ENCODE assay signal across 8 cellular contexts in the genomic region with DNA sequence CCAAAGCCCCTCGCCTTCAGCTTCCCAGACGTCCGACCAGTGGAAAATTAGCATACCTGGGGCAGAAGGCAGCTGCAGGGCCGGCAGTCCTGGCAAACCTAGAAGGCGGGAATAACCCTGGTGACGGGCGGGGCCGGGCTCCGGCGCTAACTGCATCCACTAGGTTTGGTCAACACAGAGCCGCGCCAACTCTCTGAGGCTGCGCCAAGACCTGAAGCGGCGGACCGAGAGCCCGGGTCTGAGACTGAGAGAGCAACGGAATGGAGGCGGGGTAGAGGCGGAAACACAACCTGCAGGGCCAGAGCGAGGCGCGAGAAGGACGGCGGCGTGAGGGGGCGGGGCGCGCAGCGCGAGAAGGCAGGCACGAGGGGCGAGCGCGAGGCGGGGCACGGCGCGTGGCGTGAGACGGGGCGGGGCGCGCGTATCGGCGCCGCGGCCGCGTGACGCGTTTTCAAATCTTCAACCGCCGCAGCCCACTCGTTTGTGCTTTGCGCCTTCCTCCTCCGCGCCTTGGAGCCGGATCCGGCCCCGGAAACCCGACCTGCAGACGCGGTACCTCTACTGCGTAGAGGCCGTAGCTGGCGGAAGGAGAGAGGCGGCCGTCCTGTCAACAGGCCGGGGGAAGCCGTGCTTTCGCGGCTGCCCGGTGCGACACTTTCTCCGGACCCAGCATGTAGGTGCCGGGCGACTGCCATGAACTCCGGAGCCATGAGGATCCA. TPM values are rescaled to one million over a fixed set of nuclear protein-coding genes. Genes with fewer than 3 reads are reported as not detected.
DNase-seq lines count a peak whose midpoint lies in the region; ATAC-seq and TF ChIP-seq lines count a peak whose summit lies in the region.

A gene with protein sequence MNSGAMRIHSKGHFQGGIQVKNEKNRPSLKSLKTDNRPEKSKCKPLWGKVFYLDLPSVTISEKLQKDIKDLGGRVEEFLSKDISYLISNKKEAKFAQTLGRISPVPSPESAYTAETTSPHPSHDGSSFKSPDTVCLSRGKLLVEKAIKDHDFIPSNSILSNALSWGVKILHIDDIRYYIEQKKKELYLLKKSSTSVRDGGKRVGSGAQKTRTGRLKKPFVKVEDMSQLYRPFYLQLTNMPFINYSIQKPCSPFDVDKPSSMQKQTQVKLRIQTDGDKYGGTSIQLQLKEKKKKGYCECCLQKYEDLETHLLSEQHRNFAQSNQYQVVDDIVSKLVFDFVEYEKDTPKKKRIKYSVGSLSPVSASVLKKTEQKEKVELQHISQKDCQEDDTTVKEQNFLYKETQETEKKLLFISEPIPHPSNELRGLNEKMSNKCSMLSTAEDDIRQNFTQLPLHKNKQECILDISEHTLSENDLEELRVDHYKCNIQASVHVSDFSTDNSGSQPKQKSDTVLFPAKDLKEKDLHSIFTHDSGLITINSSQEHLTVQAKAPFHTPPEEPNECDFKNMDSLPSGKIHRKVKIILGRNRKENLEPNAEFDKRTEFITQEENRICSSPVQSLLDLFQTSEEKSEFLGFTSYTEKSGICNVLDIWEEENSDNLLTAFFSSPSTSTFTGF (plus strand): TSS at position 454 of the 719 bp plus-strand sequence. CDS start 240 bp downstream, at position 694.
A gene with protein sequence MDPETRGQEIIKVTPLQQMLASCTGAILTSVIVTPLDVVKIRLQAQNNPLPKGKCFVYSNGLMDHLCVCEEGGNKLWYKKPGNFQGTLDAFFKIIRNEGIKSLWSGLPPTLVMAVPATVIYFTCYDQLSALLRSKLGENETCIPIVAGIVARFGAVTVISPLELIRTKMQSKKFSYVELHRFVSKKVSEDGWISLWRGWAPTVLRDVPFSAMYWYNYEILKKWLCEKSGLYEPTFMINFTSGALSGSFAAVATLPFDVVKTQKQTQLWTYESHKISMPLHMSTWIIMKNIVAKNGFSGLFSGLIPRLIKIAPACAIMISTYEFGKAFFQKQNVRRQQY (minus strand): TSS at position 321 of the 719 bp plus-strand sequence. CDS start 17,633 bp downstream, outside the sequence.

- H3K27ac ChIP-seq in adrenal gland (peak within 1 kb of the TSS; percentile 87 to 98 (median 95)), heart left ventricle (peak within 1 kb of the TSS; percentile 60 to 94 (median 91)), transverse colon (peak within 1 kb of the TSS; percentile 97 to 98 (median 98))

- in situ Hi-C loops in GM13977 (cut with MboI; ENCODE audit: low pct_unique_long_range_greater_than_20kb, low sequenced_read_pairs, unreplicated experiment): loop anchor here (25.0 kb wide), 1 partner anchor 236 kb away; no protein-coding TSS in a partner anchor
- in situ Hi-C loops in transverse colon (cut with MboI; ENCODE audit: low pct_ligation_motif_present in 1 of 4, low pct_unique_long_range_greater_than_20kb in 1 of 4, low sequenced_read_pairs in 3 of 4): loop anchor here in 3 of 4 donors (25.0 kb wide), 2 partner anchors 364 to 539 kb away; a partner anchor contains a TSS

- peaks cover 28% of the 10 kb centered on the region for H3K36me3 Mint-ChIP-seq in T-cell

- H3K27me3 Mint-ChIP-seq in T-cell: no peaks in the 10 kb centered on the region

- DNase-seq in GM13977 (ENCODE audit: low spot score): peak; percentile 96
- peak; percentile 96 for DNase-seq in NCI-H146 (lab: John Stamatoyannopoulos, UW)
- peak; percentile 88 to 98 (median 94) for DNase-seq in T-cell
- DNase-seq in adrenal gland: peak; percentile 94 to 97 (median 96)
- peak; percentile 95 to 97 (median 96) for DNase-seq in heart left ventricle
- peak; percentile 78 for DNase-seq in pons (ENCODE audit: low spot score)
- peak; percentile 98 for DNase-seq in transverse colon

- no peaks in the 10 kb centered on the region for H3K27me3 ChIP-seq in adrenal gland
- no peaks in the 10 kb centered on the region for H3K27me3 ChIP-seq in heart left ventricle
- no peaks in the 10 kb centered on the region for H3K27me3 ChIP-seq in transverse colon

- H3K9me3 ChIP-seq in adrenal gland (replicated peaks in 1 of 3) (peaks cover 0 to 5% (median 0%) of the 10 kb centered on the region in 3 donors), heart left ventricle (peaks cover 0 to 18% (median 2%) of the 10 kb centered on the region in 12 donors), transverse colon (peaks cover 0 to 4% of the 10 kb centered on the region in 2 donors)

- intact Hi-C loops in adrenal gland (cut with DNase I): loop anchor here in 1 of 2 donors (5.0 kb wide), 1 partner anchor 74 kb away; no protein-coding TSS in a partner anchor
- intact Hi-C loops in heart left ventricle (cut with DNase I): loop anchor here in 5 of 10 donors (2.0 to 10.0 kb wide), 7 partner anchors 81 to 534 kb away; a partner anchor contains a TSS
- intact Hi-C loops in transverse colon (cut with DNase I; ENCODE audit: low total_unique reads): no loop called here

- no peak for TF ChIP-seq EP300 in transverse colon (IDR thresholded peaks at IDR 0.05; ENCODE audit: low read depth)

- CTCF ChIA-PET in T-cell (lab: Charles Lee): interaction anchor here (0.5 to 2.1 kb wide), 3 partner anchors 10 to 46 kb away, joined by 4 to 7 read pairs (median 6); no protein-coding TSS in a partner anchor

- H3K4me1 Mint-ChIP-seq in T-cell: peaks cover 41 to 60% (median 59%) of the 10 kb centered on the region in 3 donors

- ATAC-seq in HG02870 (IDR thresholded peaks at IDR 0.05; ENCODE audit: unreplicated experiment): peak; percentile 85
- peak; percentile 89 to 94 (median 92) for ATAC-seq in T-cell (replicated peaks in 1 of 4)
- ATAC-seq in heart left ventricle: peak; percentile 92 to 99 (median 98)

- TF ChIP-seq CTCF in GM13977 (IDR thresholded peaks at IDR 0.05; ENCODE audit: extremely low read depth, insufficient read depth, missing control alignments) (no peak), adrenal gland (IDR thresholded peaks at IDR 0.05) (no peak), heart left ventricle (IDR thresholded peaks at IDR 0.05) (peak in 1 of 12 donors; percentile 10), transverse colon (IDR thresholded peaks at IDR 0.05) (no peak)

- POLR2A ChIA-PET in T-cell (lab: Charles Lee): interaction anchor here in 1 of 2 donors (1.7 kb wide), 1 partner anchor 656 kb away, joined by 3 read pairs; no protein-coding TSS in a partner anchor

- H3K36me3 ChIP-seq in adrenal gland (replicated peaks in 1 of 2) (no peaks in the 10 kb centered on the region), heart left ventricle (peaks cover 0 to 4% (median 0%) of the 10 kb centered on the region in 9 donors), transverse colon (peaks cover 0 to 9% (median under 1%) of the 10 kb centered on the region in 4 donors)

- WGBS in adrenal gland, 4 donors: 0 to 2% (median 1%) methylated on average over 16 to 80 of the region's 80 CpGs
- 0 to 3% (median 2%) methylated on average over 20 to 80 of the region's 80 CpGs for WGBS in heart left ventricle, 4 donors
- WGBS in transverse colon (ENCODE audit: low coverage in 1 of 2), 2 donors: 1 to 20% methylated on average over 1 to 44 of the region's 80 CpGs

- H3K4me3 Mint-ChIP-seq in T-cell: peak within 1 kb of the TSS; percentile 93 to 98 (median 94)

- peaks cover 0 to 14% (median 4%) of the 10 kb centered on the region in 3 donors for H3K9me3 Mint-ChIP-seq in T-cell

- H3K4me3 ChIP-seq in adrenal gland (peak within 1 kb of the TSS; percentile 68 to 96 (median 82)), heart left ventricle (peak within 1 kb of the TSS; percentile 62 to 94 (median 76)), transverse colon (peak within 1 kb of the TSS; percentile 59 to 92 (median 85))

- TF ChIP-seq POLR2A in adrenal gland (IDR thresholded peaks at IDR 0.05) (peak; percentile 39 to 86), heart left ventricle (IDR thresholded peaks at IDR 0.05) (peak in 1 of 2 donors; percentile 49), transverse colon (IDR thresholded peaks at IDR 0.05) (peak; percentile 81)

- H3K4me1 ChIP-seq in adrenal gland (replicated peaks in 1 of 2) (peaks cover 0 to 32% of the 10 kb centered on the region in 2 donors), heart left ventricle (peaks cover 0 to 48% (median 18%) of the 10 kb centered on the region in 12 donors), transverse colon (peaks cover 14 to 38% (median 27%) of the 10 kb centered on the region in 4 donors)

- H3K27ac Mint-ChIP-seq in T-cell: peak within 1 kb of the TSS; percentile 96 to 97

RNA-seq across cellular contexts. Expression of the first gene that starts in this region (rescaled TPM):
- 10 to 100 TPM; 18.3 to 41.3 (median 26.7) TPM for total RNA-seq in T-cell
- 10 to 100 TPM in 1 of 8 donors, 1 to 10 TPM in 6, under 1 TPM in 1; 0.91 to 23.2 (median 7.5) TPM for total RNA-seq in adrenal gland
- 1 to 10 TPM; 5.6 to 6.6 (median 5.8) TPM for polyA plus RNA-seq in adrenal gland
- total RNA-seq in heart left ventricle: 1 to 10 TPM; 1.0 to 7.8 (median 2.8) TPM
- polyA plus RNA-seq in heart left ventricle: 1 to 10 TPM; 1.2 to 2.4 TPM
- 10 to 100 TPM in 3 of 4 donors, 1 to 10 TPM in 1; 9.0 to 50.0 (median 11.1) TPM for total RNA-seq in transverse colon

RNA-seq across cellular contexts. Expression of the second gene that starts in this region (rescaled TPM):
- total RNA-seq in T-cell (10 to 100 TPM; 16.2 to 26.9 (median 25.6) TPM), adrenal gland (10 to 100 TPM in 7 of 8 donors, 1 to 10 TPM in 1; 9.9 to 57.2 (median 25.1) TPM), heart left ventricle (10 to 100 TPM; 11.0 to 29.1 (median 22.6) TPM), transverse colon (10 to 100 TPM in 3 of 4 donors, 1 to 10 TPM in 1; 1.4 to 50.8 (median 25.4) TPM)
- polyA plus RNA-seq in adrenal gland (10 to 100 TPM in 1 of 3 donors, 1 to 10 TPM in 2; 4.5 to 21.6 (median 6.1) TPM), heart left ventricle (1 to 10 TPM; 6.0 to 9.0 TPM)

Comparison
In these comparisons a context has a peak if more than half of its experiments do, and no peak if none do; other contexts are left out.
1. Peak in every context shown above with its lines: DNase-seq, ATAC-seq, H3K4me3 ChIP-seq and H3K27ac ChIP-seq.